In the genomic region with DNA sequence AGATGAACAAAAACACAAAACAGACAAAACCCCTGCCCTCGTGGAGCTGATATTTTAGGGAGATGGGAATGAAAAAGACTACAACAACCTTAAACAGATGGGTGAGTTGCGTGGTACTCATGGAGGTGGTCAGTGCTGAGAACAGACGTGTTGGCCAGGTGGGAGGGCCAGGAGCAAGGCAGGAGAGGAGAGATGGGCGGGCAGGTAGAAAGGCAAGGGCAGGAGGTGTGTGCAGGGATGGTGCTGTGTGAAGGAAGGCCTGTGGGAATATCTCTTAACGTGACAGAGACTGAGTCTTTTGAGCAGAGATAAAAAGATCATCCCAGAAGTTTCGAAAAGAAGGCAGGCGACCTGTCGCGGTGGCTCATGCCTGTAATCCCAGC, we compare ENCODE assay signal across 1 cellular context.
TF ChIP-seq lines count a peak whose summit lies in the region.

No MANE protein-coding gene starts in this region.

TF ChIP-seq in H1, 55 proteins besides CTCF, POLR2A, EP300 and RAD21:
- TF ChIP-seq BRCA1 (IDR thresholded peaks at IDR 0.05; ENCODE audit: low read depth, low read length) = no peak
- TF ChIP-seq POLR2AphosphoS5 (IDR thresholded peaks at IDR 0.05; ENCODE audit: low read depth, low read length) = peak; percentile 57; the same call in 1 of the 2 replicates
